In the genomic region with DNA sequence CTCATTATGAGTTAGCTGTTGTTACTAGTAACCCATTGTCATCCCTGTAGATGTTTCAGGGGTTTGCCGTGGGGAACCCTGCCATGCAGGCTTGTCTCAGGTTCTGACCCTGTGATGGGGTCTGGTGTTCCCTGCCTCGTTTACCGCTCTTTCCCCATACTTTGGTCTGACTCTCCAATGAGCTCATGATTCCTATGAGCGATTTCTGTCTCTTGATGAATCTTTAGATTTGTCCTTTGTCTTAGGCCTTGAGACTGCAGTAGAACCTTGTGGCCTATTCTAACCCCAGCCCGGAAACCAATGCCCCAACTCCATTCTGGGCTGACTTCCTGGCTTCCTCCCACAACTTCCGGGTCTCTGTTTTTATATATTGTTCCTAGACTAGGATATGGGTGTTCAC, we compare ENCODE assay signal across 8 cellular contexts. TPM values are rescaled to one million over a fixed set of nuclear protein-coding genes. Genes with fewer than 3 reads are reported as not detected.
DNase-seq lines count a peak whose midpoint lies in the region; ATAC-seq and TF ChIP-seq lines count a peak whose summit lies in the region.
"Had no signal": no experiment of that assay in that cellular context is flagged by ENCODE, and none has a peak within 500 bp of the region (broad histone marks: within the 10 kb centered on the region; RNA-seq: fewer than 3 reads in every experiment).

No MANE protein-coding gene starts in this region.

- H3K9me3 Mint-ChIP-seq in stimulated activated naive CD8-positive, alpha-beta T cell treated with anti-CD3 and anti-CD28 coated beads, Interleukin-15, Interleukin-2, amounts not matched to agents 100 ng/mL and 50 ng/mL, for 24 hours: peaks cover 18% of the 10 kb centered on the region

- H3K27me3 Mint-ChIP-seq in stimulated activated naive CD8-positive, alpha-beta T cell treated with anti-CD3 and anti-CD28 coated beads, Interleukin-15, Interleukin-2, amounts not matched to agents 100 ng/mL and 50 ng/mL, for 24 hours: no peaks in the 10 kb centered on the region

- no peaks in the 10 kb centered on the region for H3K9me2 ChIP-seq in OCI-LY1 (ENCODE audit: low read depth, low read length)

- no peak overlapping the region for H3K18ac ChIP-seq in trophoblast cell (ENCODE audit: low read length)

- intact Hi-C loops in right lobe of liver (cut with DNase I): no loop called here

- H3K4me1 ChIP-seq in OCI-LY1 (ENCODE audit: insufficient read depth, low read length, severe bottlenecking) (peaks cover 4% of the 10 kb centered on the region), right lobe of liver (no peaks in the 10 kb centered on the region), trophoblast cell (ENCODE audit: control insufficient read depth in 1 of 2, insufficient read depth in 2 of 2, low read length in 2 of 2) (peaks cover 0 to 2% of the 10 kb centered on the region in 2 experiments)

- no peak overlapping the region for H3K14ac ChIP-seq in trophoblast cell (ENCODE audit: low read length)

- TF ChIP-seq POLR2A in right lobe of liver (IDR thresholded peaks at IDR 0.05): no peak

- H4K91ac ChIP-seq in trophoblast cell (ENCODE audit: low read depth, low read length): no peak overlapping the region

- H3K9ac ChIP-seq in OCI-LY1 (ENCODE audit: low read length) (no peak overlapping the region), trophoblast cell (ENCODE audit: low read length) (no peak overlapping the region)

- no peaks in the 10 kb centered on the region for H3K79me2 ChIP-seq in OCI-LY1 (ENCODE audit: insufficient read depth, low read length)
- H3K79me2 ChIP-seq in trophoblast cell (ENCODE audit: control insufficient read depth, insufficient read depth, low read length, poor library complexity): no peaks in the 10 kb centered on the region

- no peaks in the 10 kb centered on the region for H3K36me3 ChIP-seq in OCI-LY1 (ENCODE audit: insufficient read depth, low read length)
- no peaks in the 10 kb centered on the region for H3K36me3 ChIP-seq in right lobe of liver
- no peaks in the 10 kb centered on the region for H3K36me3 ChIP-seq in MG63
- H3K36me3 ChIP-seq in trophoblast cell (ENCODE audit: control insufficient read depth in 1 of 2, insufficient read depth in 2 of 2, low read length in 2 of 2): no peaks in the 10 kb centered on the region

- H3K4me3 Mint-ChIP-seq in stimulated activated naive CD8-positive, alpha-beta T cell treated with anti-CD3 and anti-CD28 coated beads, Interleukin-15, Interleukin-2, amounts not matched to agents 100 ng/mL and 50 ng/mL, for 24 hours: peak overlapping the region; percentile 53

- H2BK5ac ChIP-seq in trophoblast cell (ENCODE audit: low read depth, low read length, poor library complexity): no peak overlapping the region

- peak; percentile 63 for DNase-seq in activated CD8-positive, alpha-beta memory T cell treated with anti-CD3 and anti-CD28 coated beads, Interleukin-2, amount 50 U/mL, for 48 hours
- DNase-seq in right lobe of liver (no peak), MG63 (no peak), trophoblast cell (no peak), DMS 273 treated with DMSO at 0.1 percent for 48 hours (lab: John Stamatoyannopoulos, UW) (no peak)
- DNase-seq: NCI-H1417 treated with DMSO at 0.1 percent for 48 hours had no signal

- H3K4ac ChIP-seq in trophoblast cell (ENCODE audit: low read depth, low read length): no peak overlapping the region

- no peak overlapping the region for H2BK120ac ChIP-seq in trophoblast cell (ENCODE audit: insufficient read depth, low read length, poor library complexity)

- no peaks in the 10 kb centered on the region for H3K79me1 ChIP-seq in trophoblast cell (ENCODE audit: low read length)

- H3K27me3 ChIP-seq in OCI-LY1 (ENCODE audit: insufficient read depth, low read length) (no peaks in the 10 kb centered on the region), right lobe of liver (no peaks in the 10 kb centered on the region), MG63 (no peaks in the 10 kb centered on the region), trophoblast cell (ENCODE audit: insufficient read depth, low read length) (no peaks in the 10 kb centered on the region)

- WGBS in right lobe of liver (ENCODE audit: insufficient coverage, low coverage, low lambda C conversion rate, missing lambda C conversion rate): 35% methylated on average over 5 of the region's 6 CpGs
- no CpG with 5 or more reads among the region's 6 CpGs for WGBS in trophoblast cell (ENCODE audit: extremely low coverage, insufficient coverage, insufficient read length)

- H2BK12ac ChIP-seq in trophoblast cell (ENCODE audit: low read length): no peak overlapping the region

- H3K4me2 ChIP-seq in OCI-LY1 (ENCODE audit: low read length) (no peak overlapping the region), trophoblast cell (ENCODE audit: low read length) (no peak overlapping the region)

- H3K36me3 Mint-ChIP-seq in stimulated activated naive CD8-positive, alpha-beta T cell treated with anti-CD3 and anti-CD28 coated beads, Interleukin-15, Interleukin-2, amounts not matched to agents 100 ng/mL and 50 ng/mL, for 24 hours (ENCODE audit: low read depth): peaks cover 16% of the 10 kb centered on the region

- no peaks in the 10 kb centered on the region for H4K20me1 ChIP-seq in OCI-LY1 (ENCODE audit: insufficient read depth, low read length)

- H3K9me3 ChIP-seq in OCI-LY1 (ENCODE audit: low read length): peaks cover 19% of the 10 kb centered on the region
- no peaks in the 10 kb centered on the region for H3K9me3 ChIP-seq in right lobe of liver
- peaks cover 18% of the 10 kb centered on the region for H3K9me3 ChIP-seq in MG63
- peaks cover 4% of the 10 kb centered on the region for H3K9me3 ChIP-seq in trophoblast cell (ENCODE audit: insufficient read depth, low read depth, low read length)

- H3K27ac ChIP-seq in OCI-LY1 (ENCODE audit: low read depth, low read length, poor library complexity, severe bottlenecking) (no peak overlapping the region), right lobe of liver (no peak overlapping the region), trophoblast cell (ENCODE audit: low read depth, low read length) (no peak overlapping the region)

- H3F3A ChIP-seq in OCI-LY1 (ENCODE audit: insufficient read depth, low read length): no peaks in the 10 kb centered on the region

- H4K8ac ChIP-seq in trophoblast cell (ENCODE audit: low read depth, low read length): no peak overlapping the region

- H3K4me3 ChIP-seq in OCI-LY1 (ENCODE audit: low read depth, low read length, poor library complexity, severe bottlenecking) (no peak overlapping the region), right lobe of liver (no peak overlapping the region), MG63 (no peak overlapping the region), trophoblast cell (ENCODE audit: low read depth, low read length) (no peak overlapping the region)

- H2AFZ ChIP-seq in OCI-LY1 (ENCODE audit: low read length) (peak overlapping the region; percentile 80; the same call in 1 of the 2 replicates), trophoblast cell (ENCODE audit: insufficient read depth, low read length, poor library complexity) (no peak overlapping the region)

- no peak overlapping the region for H2AK5ac ChIP-seq in trophoblast cell (ENCODE audit: low read length)

- H4K12ac ChIP-seq in trophoblast cell (ENCODE audit: low read depth, low read length): no peak overlapping the region

- TF ChIP-seq CTCF in OCI-LY1 (IDR thresholded peaks at IDR 0.05; ENCODE audit: low read length) (no peak), right lobe of liver (IDR thresholded peaks at IDR 0.05) (no peak)

- peaks cover 44% of the 10 kb centered on the region for H3K4me1 Mint-ChIP-seq in stimulated activated naive CD8-positive, alpha-beta T cell treated with anti-CD3 and anti-CD28 coated beads, Interleukin-15, Interleukin-2, amounts not matched to agents 100 ng/mL and 50 ng/mL, for 24 hours (ENCODE audit: low read depth)

- H3K27ac Mint-ChIP-seq in stimulated activated naive CD8-positive, alpha-beta T cell treated with anti-CD3 and anti-CD28 coated beads, Interleukin-15, Interleukin-2, amounts not matched to agents 100 ng/mL and 50 ng/mL, for 24 hours: peak overlapping the region; percentile 94

- ATAC-seq in right lobe of liver: peak; percentile 33 to 54 (median 40)

- H3K23ac ChIP-seq in trophoblast cell (ENCODE audit: low read length): no peak overlapping the region

RNA-seq across cellular contexts. Expression of a gene that starts 11.3 kb away (rescaled TPM):
- total RNA-seq in right lobe of liver: 10 to 100 TPM; 12.2 to 43.7 (median 26.3) TPM
- 52.8 and 81.8 TPM in 2 replicates for total RNA-seq in MG63 (2014; rRNA removed; shearing (Covaris generic); ENCODE audit: low replicate concordance)
- polyA plus RNA-seq in trophoblast cell (2013): 301 and 302 TPM in 2 replicates

RNA-seq across cellular contexts. Expression of a gene that starts 24.7 kb away (rescaled TPM):
- 1 to 10 TPM; 1.2 to 2.5 (median 1.7) TPM for total RNA-seq in right lobe of liver
- total RNA-seq in MG63 (2014; rRNA removed; shearing (Covaris generic); ENCODE audit: low replicate concordance): 0.07 TPM in 1 of 2 replicates, not detected in the other
- 1.9 and 2.3 TPM in 2 replicates for polyA plus RNA-seq in trophoblast cell (2013)
